11 cellular contexts compared by ENCODE assay signal in genomic region chr9:119020284-119020683, GRCh38.
"Had no signal": no experiment of that assay in that cellular context is flagged by ENCODE, and none has a peak within 500 bp of the region (broad histone marks: within the 10 kb centered on the region; RNA-seq: fewer than 3 reads in every experiment).

No MANE protein-coding gene starts in this region.

- H3K9me3 ChIP-seq: right lobe of liver, suprapubic skin, upper lobe of right lung had no signal

- H3K4me3 ChIP-seq: right lobe of liver, suprapubic skin, upper lobe of right lung had no signal

- H3K9me3 Mint-ChIP-seq: activated naive CD4-positive, alpha-beta T cell treated with anti-CD3 and anti-CD28 coated beads, Interleukin-2, amount 50 U/mL, for 24 hours had no signal

- H3K27ac Mint-ChIP-seq: activated naive CD4-positive, alpha-beta T cell treated with anti-CD3 and anti-CD28 coated beads, Interleukin-2, amount 50 U/mL, for 24 hours had no signal

- H3K27ac ChIP-seq: right lobe of liver, suprapubic skin, upper lobe of right lung had no signal

- H3K4me1 ChIP-seq: right lobe of liver had no signal

- H3K27me3 ChIP-seq: right lobe of liver, suprapubic skin, upper lobe of right lung had no signal

- DNase-seq: activated CD4-positive, alpha-beta T cell treated with anti-CD3 and anti-CD28 coated beads, Interleukin-2, amount 50 U/mL, for 1 hour; activated CD4-positive, CD25-positive, alpha-beta regulatory T cell; islet precursor cell; right lobe of liver; stimulated activated naive CD4-positive, alpha-beta T cell treated with Interleukin-2 at 50 U/mL for 16 hours; T-helper 2 cell; upper lobe of right lung had no signal

- ATAC-seq: right lobe of liver, upper lobe of right lung had no signal

- H3K4me3 Mint-ChIP-seq: activated naive CD4-positive, alpha-beta T cell treated with anti-CD3 and anti-CD28 coated beads, Interleukin-2, amount 50 U/mL, for 24 hours; neural crest cell had no signal

- H3K36me3 Mint-ChIP-seq: activated naive CD4-positive, alpha-beta T cell treated with anti-CD3 and anti-CD28 coated beads, Interleukin-2, amount 50 U/mL, for 24 hours; brain had no signal

- H3K4me1 Mint-ChIP-seq: activated naive CD4-positive, alpha-beta T cell treated with anti-CD3 and anti-CD28 coated beads, Interleukin-2, amount 50 U/mL, for 24 hours had no signal

- H3K27me3 Mint-ChIP-seq: activated naive CD4-positive, alpha-beta T cell treated with anti-CD3 and anti-CD28 coated beads, Interleukin-2, amount 50 U/mL, for 24 hours had no signal
